9 cellular contexts compared by ENCODE assay signal in genomic region chr2:64807417-64807816, GRCh38.
DNase-seq lines count a peak whose midpoint lies in the region; ATAC-seq and TF ChIP-seq lines count a peak whose summit lies in the region.
"Had no signal": no experiment of that assay in that cellular context is flagged by ENCODE, and none has a peak within 500 bp of the region (broad histone marks: within the 10 kb centered on the region; RNA-seq: fewer than 3 reads in every experiment).

No MANE protein-coding gene starts in this region.

- BruUV-seq in mammary epithelial cell (replicated peaks; lab: Mats Ljungman, UMichigan) = no TSS peak

- H3K4me2 ChIP-seq in mammary epithelial cell (ENCODE audit: insufficient read depth, low read depth, low read length) = peak overlapping the region; percentile 76

- no peaks in the 10 kb centered on the region for H3K79me2 ChIP-seq in mammary epithelial cell (ENCODE audit: insufficient read depth, low read length)

- WGBS in mammary epithelial cell (ENCODE audit: low coverage, missing lambda C conversion rate) = 21% methylated on average over 4 of the region's 4 CpGs

- dilution Hi-C loops in mammary epithelial cell (cut with HindIII; ENCODE audit: low sequenced_read_pairs) = loop anchor here (5.0 kb wide), 1 partner anchor 45 kb away; no protein-coding TSS in a partner anchor

- H3K27me3 ChIP-seq in mammary epithelial cell (ENCODE audit: insufficient read depth, low read length) = no peaks in the 10 kb centered on the region
- H3K27me3 ChIP-seq: body of pancreas had no signal

- no peak overlapping the region for H3K4me3 ChIP-seq in mammary epithelial cell (replicated peaks in 1 of 3; ENCODE audit: insufficient read depth in 1 of 3, low read depth in 2 of 3, low read length in 3 of 3)
- H3K4me3 ChIP-seq: body of pancreas had no signal

- peaks cover 19% of the 10 kb centered on the region for H3K4me1 ChIP-seq in mammary epithelial cell (ENCODE audit: insufficient read depth, low read length)
- H3K4me1 ChIP-seq: body of pancreas had no signal

- H3K9me3 ChIP-seq in mammary epithelial cell (replicated peaks; ENCODE audit: insufficient read depth, low read length) = no peaks in the 10 kb centered on the region
- H3K9me3 ChIP-seq: body of pancreas had no signal

- intact Hi-C loops in mammary epithelial cell (cut with micrococcal nuclease) (loop anchor here (1.0 to 2.0 kb wide), 5 partner anchors 24 to 155 kb away; no protein-coding TSS in a partner anchor), posterior cingulate gyrus (cut with DNase I) (no loop called here)

- peak; percentile 62 for ATAC-seq in GM19372 (IDR thresholded peaks at IDR 0.05; ENCODE audit: low read depth, unreplicated experiment)
- ATAC-seq: body of pancreas had no signal

- CTCF ChIA-PET in mammary epithelial cell (lab: Charles Lee; ENCODE audit: low non-redundant PET) = interaction anchor here (0.6 to 0.9 kb wide), 2 partner anchors 47 to 57 kb away, joined by 3 to 13 read pairs; no protein-coding TSS in a partner anchor

- H4K20me1 ChIP-seq in mammary epithelial cell (ENCODE audit: insufficient read depth, low read length) = no peaks in the 10 kb centered on the region

- no peak overlapping the region for H2AFZ ChIP-seq in mammary epithelial cell (ENCODE audit: low read depth, low read length)

- no peak overlapping the region for H3K9ac ChIP-seq in mammary epithelial cell (ENCODE audit: insufficient read depth, low read length)

- H3K36me3 ChIP-seq in mammary epithelial cell (ENCODE audit: insufficient read depth, low read length) = no peaks in the 10 kb centered on the region

- in situ Hi-C loops in ACHN (cut with HindIII; ENCODE audit: low pct_ligation_motif_present, low pct_unique_long_range_greater_than_20kb, low sequenced_read_pairs) (no loop called here), mammary epithelial cell (cut with MboI; ENCODE audit: low sequenced_read_pairs in 2 of 2) (no loop called here)

- peak; percentile 19 to 43 for TF ChIP-seq CTCF in mammary epithelial cell (conservative IDR thresholded peaks at IDR 0.05 in 1 of 2, IDR thresholded peaks at IDR 0.05 in 1 of 2; ENCODE audit: extremely low read depth in 1 of 2, insufficient read depth in 1 of 2, low read depth in 1 of 2, low read length in 2 of 2)

- peak; percentile 99 for DNase-seq in ACHN
- DNase-seq in MV-4-11 (lab: John Stamatoyannopoulos, UW) = peak; percentile 54
- DNase-seq in mammary epithelial cell = peak; percentile 98
- peak; percentile 70 for DNase-seq in stimulated activated CD4-positive, alpha-beta T cell treated with anti-CD3 and anti-CD28 coated beads, Interleukin-1b, Interleukin-23, amount 100 ng/mL, for 48 hours
- DNase-seq in hippocampal formation (lab: John Stamatoyannopoulos, UW) = no peak
- DNase-seq in posterior cingulate gyrus = no peak
- DNase-seq in ureter (ENCODE audit: low spot score) = no peak

- H3K27ac ChIP-seq in mammary epithelial cell (ENCODE audit: insufficient read depth, low read depth, low read length) = peak overlapping the region; percentile 63
- H3K27ac ChIP-seq: body of pancreas had no signal

Comparison
In these comparisons a context has a peak if more than half of its experiments do, and no peak if none do; other contexts are left out.
1. DNase-seq: peak in ACHN (single experiment), MV-4-11 (single experiment), mammary epithelial cell (single experiment) and stimulated activated CD4-positive, alpha-beta T cell treated with anti-CD3 and anti-CD28 coated beads, Interleukin-1b, Interleukin-23, amount 100 ng/mL, for 48 hours (single experiment); none in hippocampal formation (0 of 2), posterior cingulate gyrus (0 of 10) and ureter (single experiment).